In the genomic region with DNA sequence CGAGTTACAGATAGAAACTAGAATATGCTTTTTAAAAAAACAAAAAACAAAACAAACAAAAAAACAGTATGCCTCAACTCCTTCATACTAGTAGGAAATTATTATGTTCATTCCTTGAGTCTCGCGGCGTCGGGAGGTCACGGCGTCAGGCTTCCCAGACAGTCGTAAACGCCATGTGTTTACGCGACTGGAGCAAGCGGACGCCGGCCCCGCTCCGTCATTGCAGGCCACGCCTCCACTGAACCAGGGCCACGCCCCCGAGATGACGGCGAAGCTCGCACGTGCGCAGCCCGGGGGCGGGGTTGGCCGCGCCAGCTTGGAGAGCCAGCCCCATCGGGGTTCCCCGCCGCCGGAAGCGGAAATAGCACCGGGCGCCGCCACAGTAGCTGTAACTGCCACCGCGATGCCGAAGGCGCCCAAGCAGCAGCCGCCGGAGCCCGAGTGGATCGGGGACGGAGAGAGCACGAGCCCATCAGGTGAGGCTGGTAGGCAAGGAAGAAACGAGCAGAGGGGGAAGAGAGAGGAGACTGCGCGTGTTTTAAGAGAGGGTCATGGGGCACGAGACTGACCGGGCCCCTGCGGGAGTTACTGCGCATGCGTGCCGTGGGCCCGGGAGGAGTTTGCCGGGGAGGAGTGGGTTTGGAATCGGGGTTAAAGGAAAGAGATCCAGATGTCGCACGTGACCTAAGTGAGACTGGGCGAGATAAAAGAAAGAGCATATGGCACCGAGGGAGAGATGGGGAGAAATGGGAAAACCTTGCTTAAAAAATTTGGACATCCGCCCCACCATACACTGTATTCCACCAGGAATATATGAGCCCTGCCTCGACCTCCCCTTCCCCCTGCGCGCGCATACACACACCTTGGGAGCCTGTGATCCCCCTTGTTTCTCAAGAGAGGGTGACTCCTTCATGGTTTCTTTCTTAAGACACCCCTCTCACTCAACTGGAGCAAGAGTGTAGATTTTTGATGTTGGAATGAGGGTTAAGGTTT, we compare ENCODE assay signal across 1 cellular context.
TF ChIP-seq lines count a peak whose summit lies in the region.

A gene (plus strand): TSS at position 358 of the 993 bp plus-strand sequence. CDS start 46 bp downstream, at position 404.

TF ChIP-seq in K562, 482 proteins besides CTCF, POLR2A, EP300 and RAD21 (continued from another document and continues in another):
- TF ChIP-seq, protein P1, sequence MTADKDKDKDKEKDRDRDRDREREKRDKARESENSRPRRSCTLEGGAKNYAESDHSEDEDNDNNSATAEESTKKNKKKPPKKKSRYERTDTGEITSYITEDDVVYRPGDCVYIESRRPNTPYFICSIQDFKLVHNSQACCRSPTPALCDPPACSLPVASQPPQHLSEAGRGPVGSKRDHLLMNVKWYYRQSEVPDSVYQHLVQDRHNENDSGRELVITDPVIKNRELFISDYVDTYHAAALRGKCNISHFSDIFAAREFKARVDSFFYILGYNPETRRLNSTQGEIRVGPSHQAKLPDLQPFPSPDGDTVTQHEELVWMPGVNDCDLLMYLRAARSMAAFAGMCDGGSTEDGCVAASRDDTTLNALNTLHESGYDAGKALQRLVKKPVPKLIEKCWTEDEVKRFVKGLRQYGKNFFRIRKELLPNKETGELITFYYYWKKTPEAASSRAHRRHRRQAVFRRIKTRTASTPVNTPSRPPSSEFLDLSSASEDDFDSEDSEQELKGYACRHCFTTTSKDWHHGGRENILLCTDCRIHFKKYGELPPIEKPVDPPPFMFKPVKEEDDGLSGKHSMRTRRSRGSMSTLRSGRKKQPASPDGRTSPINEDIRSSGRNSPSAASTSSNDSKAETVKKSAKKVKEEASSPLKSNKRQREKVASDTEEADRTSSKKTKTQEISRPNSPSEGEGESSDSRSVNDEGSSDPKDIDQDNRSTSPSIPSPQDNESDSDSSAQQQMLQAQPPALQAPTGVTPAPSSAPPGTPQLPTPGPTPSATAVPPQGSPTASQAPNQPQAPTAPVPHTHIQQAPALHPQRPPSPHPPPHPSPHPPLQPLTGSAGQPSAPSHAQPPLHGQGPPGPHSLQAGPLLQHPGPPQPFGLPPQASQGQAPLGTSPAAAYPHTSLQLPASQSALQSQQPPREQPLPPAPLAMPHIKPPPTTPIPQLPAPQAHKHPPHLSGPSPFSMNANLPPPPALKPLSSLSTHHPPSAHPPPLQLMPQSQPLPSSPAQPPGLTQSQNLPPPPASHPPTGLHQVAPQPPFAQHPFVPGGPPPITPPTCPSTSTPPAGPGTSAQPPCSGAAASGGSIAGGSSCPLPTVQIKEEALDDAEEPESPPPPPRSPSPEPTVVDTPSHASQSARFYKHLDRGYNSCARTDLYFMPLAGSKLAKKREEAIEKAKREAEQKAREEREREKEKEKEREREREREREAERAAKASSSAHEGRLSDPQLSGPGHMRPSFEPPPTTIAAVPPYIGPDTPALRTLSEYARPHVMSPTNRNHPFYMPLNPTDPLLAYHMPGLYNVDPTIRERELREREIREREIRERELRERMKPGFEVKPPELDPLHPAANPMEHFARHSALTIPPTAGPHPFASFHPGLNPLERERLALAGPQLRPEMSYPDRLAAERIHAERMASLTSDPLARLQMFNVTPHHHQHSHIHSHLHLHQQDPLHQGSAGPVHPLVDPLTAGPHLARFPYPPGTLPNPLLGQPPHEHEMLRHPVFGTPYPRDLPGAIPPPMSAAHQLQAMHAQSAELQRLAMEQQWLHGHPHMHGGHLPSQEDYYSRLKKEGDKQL (CRISPR knock-in tag; IDR thresholded peaks at IDR 0.05; ENCODE audit: borderline replicate concordance), result no peak
- peak; percentile 99 for TF ChIP-seq PHF8 (IDR thresholded peaks at IDR 0.05; ENCODE audit: borderline replicate concordance, low read length)
- peak in 1 of 2 experiments; percentile 87; a peak in 1 of 4 replicates for TF ChIP-seq KDM4B (IDR thresholded peaks at IDR 0.05; ENCODE audit: borderline replicate concordance in 2 of 2, low read depth in 1 of 2)
- TF ChIP-seq, protein P2, sequence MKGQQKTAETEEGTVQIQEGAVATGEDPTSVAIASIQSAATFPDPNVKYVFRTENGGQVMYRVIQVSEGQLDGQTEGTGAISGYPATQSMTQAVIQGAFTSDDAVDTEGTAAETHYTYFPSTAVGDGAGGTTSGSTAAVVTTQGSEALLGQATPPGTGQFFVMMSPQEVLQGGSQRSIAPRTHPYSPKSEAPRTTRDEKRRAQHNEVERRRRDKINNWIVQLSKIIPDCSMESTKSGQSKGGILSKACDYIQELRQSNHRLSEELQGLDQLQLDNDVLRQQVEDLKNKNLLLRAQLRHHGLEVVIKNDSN (CRISPR knock-in tag; IDR thresholded peaks at IDR 0.05), result peak; percentile 81
- no peak for TF ChIP-seq ARHGAP35 (IDR thresholded peaks at IDR 0.05; ENCODE audit: partially characterized antibody)
- TF ChIP-seq ZNF551 (CRISPR knock-in tag; IDR thresholded peaks at IDR 0.05), result no peak
- TF ChIP-seq MEIS2 (IDR thresholded peaks at IDR 0.05; ENCODE audit: partially characterized antibody), result peak; percentile 83
- TF ChIP-seq BDP1 (IDR thresholded peaks at IDR 0.05; ENCODE audit: insufficient read depth, insufficient read length), result no peak
- peak; percentile 94 for TF ChIP-seq LEF1 (IDR thresholded peaks at IDR 0.05)
- TF ChIP-seq SIN3A (IDR thresholded peaks at IDR 0.05; ENCODE audit: borderline replicate concordance in 2 of 2, control insufficient read depth in 1 of 2, low read depth in 2 of 2, low read length in 2 of 2), result peak; percentile 89 to 95; a peak in 3 of 4 replicates
- TF ChIP-seq, protein P3, sequence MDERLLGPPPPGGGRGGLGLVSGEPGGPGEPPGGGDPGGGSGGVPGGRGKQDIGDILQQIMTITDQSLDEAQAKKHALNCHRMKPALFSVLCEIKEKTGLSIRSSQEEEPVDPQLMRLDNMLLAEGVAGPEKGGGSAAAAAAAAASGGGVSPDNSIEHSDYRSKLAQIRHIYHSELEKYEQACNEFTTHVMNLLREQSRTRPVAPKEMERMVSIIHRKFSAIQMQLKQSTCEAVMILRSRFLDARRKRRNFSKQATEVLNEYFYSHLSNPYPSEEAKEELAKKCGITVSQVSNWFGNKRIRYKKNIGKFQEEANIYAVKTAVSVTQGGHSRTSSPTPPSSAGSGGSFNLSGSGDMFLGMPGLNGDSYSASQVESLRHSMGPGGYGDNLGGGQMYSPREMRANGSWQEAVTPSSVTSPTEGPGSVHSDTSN (CRISPR knock-in tag; IDR thresholded peaks at IDR 0.05; ENCODE audit: low read depth), result no peak
- TF ChIP-seq, protein P3 (tag; conservative IDR thresholded peaks at IDR 0.05; ENCODE audit: low read depth), result no peak
- peak; percentile 90 for TF ChIP-seq FOXK1 (CRISPR knock-in tag; IDR thresholded peaks at IDR 0.05; ENCODE audit: borderline replicate concordance)
- TF ChIP-seq, protein P4, sequence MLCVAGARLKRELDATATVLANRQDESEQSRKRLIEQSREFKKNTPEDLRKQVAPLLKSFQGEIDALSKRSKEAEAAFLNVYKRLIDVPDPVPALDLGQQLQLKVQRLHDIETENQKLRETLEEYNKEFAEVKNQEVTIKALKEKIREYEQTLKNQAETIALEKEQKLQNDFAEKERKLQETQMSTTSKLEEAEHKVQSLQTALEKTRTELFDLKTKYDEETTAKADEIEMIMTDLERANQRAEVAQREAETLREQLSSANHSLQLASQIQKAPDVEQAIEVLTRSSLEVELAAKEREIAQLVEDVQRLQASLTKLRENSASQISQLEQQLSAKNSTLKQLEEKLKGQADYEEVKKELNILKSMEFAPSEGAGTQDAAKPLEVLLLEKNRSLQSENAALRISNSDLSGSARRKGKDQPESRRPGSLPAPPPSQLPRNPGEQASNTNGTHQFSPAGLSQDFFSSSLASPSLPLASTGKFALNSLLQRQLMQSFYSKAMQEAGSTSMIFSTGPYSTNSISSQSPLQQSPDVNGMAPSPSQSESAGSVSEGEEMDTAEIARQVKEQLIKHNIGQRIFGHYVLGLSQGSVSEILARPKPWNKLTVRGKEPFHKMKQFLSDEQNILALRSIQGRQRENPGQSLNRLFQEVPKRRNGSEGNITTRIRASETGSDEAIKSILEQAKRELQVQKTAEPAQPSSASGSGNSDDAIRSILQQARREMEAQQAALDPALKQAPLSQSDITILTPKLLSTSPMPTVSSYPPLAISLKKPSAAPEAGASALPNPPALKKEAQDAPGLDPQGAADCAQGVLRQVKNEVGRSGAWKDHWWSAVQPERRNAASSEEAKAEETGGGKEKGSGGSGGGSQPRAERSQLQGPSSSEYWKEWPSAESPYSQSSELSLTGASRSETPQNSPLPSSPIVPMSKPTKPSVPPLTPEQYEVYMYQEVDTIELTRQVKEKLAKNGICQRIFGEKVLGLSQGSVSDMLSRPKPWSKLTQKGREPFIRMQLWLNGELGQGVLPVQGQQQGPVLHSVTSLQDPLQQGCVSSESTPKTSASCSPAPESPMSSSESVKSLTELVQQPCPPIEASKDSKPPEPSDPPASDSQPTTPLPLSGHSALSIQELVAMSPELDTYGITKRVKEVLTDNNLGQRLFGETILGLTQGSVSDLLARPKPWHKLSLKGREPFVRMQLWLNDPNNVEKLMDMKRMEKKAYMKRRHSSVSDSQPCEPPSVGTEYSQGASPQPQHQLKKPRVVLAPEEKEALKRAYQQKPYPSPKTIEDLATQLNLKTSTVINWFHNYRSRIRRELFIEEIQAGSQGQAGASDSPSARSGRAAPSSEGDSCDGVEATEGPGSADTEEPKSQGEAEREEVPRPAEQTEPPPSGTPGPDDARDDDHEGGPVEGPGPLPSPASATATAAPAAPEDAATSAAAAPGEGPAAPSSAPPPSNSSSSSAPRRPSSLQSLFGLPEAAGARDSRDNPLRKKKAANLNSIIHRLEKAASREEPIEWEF (CRISPR knock-in tag; IDR thresholded peaks at IDR 0.05), result no peak
- peak; percentile 93 for TF ChIP-seq RBBP5 (IDR thresholded peaks at IDR 0.05; ENCODE audit: borderline replicate concordance, insufficient read depth, low read length, poor library complexity, severe bottlenecking)
- TF ChIP-seq PHB2 (IDR thresholded peaks at IDR 0.05; ENCODE audit: low read depth), result no peak; the same call in 1 of the 2 replicates
- TF ChIP-seq ZNF23 (CRISPR knock-in tag; IDR thresholded peaks at IDR 0.05), result 0 out of 2 replicates have a peak, but pooled peaks have one; percentile 56
- TF ChIP-seq NCOA2 (IDR thresholded peaks at IDR 0.05; ENCODE audit: partially characterized antibody in 2 of 2), result no peak
- no peak for TF ChIP-seq NEUROD1 (IDR thresholded peaks at IDR 0.05; ENCODE audit: borderline replicate concordance, low read depth, low read length, partially characterized antibody)
- TF ChIP-seq GABPB2 (CRISPR knock-in tag; conservative IDR thresholded peaks at IDR 0.05), result no peak
- no peak; the same call in 1 of the 2 replicates for TF ChIP-seq MTA2 (IDR thresholded peaks at IDR 0.05; ENCODE audit: low read depth)
- peak; percentile 100 for TF ChIP-seq HNRNPLL (IDR thresholded peaks at IDR 0.05; ENCODE audit: low read depth, low read length, poor library complexity, severe bottlenecking)
- TF ChIP-seq, protein P5, sequence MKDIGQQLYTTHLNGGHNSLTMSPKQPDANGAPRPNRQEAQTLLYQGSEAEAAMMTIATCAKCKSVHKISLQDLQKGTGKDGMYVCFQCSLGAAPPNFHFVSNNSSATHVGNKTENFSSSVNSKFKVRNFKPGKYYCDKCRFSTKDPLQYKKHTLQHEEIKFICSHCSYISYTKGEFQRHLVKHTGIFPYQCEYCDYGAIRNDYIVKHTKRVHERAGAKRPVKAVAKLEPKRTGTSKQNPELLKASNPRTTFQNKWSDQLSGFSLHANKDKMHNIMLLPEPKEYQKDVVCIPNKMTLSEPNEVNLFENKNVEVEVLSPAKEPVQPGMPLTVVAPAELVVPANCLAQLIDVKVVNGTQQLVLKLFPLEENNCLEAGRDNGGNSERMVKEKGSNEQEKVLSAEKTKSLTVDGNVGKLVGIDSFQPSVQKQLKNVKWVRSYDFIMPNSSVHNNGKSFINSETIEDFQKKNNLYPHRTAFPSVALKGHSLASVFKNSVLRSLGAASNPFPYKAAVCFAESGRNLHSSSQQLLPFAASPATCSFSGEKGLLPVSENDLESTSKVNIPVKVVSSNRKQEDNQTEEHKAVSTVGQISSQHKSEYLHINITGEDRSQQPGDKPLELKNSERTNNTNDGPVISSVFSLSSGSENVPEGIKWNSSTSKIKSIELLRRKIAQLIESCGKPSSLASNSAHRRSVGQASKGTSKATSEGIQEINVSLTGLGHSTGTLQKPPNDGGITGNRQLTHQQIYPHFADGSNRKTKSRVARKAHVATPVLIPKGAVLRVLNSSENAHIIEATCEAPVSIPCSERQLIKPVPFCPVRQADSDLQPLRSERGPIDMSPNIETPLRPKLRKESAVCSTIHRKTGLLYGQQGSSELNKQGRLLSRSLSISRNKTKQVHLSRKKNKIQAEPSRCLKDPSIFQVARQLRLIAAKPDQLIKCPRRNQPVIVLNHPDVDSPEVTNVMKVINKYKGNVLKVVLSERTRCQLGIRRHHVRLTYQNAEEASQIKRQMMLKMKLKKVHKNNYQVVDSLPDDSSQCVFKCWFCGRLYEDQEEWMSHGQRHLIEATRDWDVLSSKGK (CRISPR knock-in tag; IDR thresholded peaks at IDR 0.05), result no peak
- TF ChIP-seq CREM (IDR thresholded peaks at IDR 0.05; ENCODE audit: low read depth), result peak; percentile 98
- TF ChIP-seq RFX1 (IDR thresholded peaks at IDR 0.05), result no peak
- TF ChIP-seq RHOXF2B (CRISPR knock-in tag; conservative IDR thresholded peaks at IDR 0.05), result no peak
- peak in 1 of 2 experiments; percentile 12; a peak in 1 of 4 replicates for TF ChIP-seq ARNT (IDR thresholded peaks at IDR 0.05)
- TF ChIP-seq, protein P6, sequence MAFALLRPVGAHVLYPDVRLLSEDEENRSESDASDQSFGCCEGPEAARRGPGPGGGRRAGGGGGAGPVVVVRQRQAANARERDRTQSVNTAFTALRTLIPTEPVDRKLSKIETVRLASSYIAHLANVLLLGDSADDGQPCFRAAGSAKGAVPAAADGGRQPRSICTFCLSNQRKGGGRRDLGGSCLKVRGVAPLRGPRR (CRISPR knock-in tag; IDR thresholded peaks at IDR 0.05), result no peak
- no peak for TF ChIP-seq ZNF57 (CRISPR knock-in tag; IDR thresholded peaks at IDR 0.05)
- peak; percentile 98 for TF ChIP-seq HMGN3 (IDR thresholded peaks at IDR 0.05; ENCODE audit: borderline replicate concordance, extremely low read depth, insufficient read length, low read depth, low read length)
- peak; percentile 63 for TF ChIP-seq ZNF12 (CRISPR knock-in tag; IDR thresholded peaks at IDR 0.05)
- TF ChIP-seq, protein P7, sequence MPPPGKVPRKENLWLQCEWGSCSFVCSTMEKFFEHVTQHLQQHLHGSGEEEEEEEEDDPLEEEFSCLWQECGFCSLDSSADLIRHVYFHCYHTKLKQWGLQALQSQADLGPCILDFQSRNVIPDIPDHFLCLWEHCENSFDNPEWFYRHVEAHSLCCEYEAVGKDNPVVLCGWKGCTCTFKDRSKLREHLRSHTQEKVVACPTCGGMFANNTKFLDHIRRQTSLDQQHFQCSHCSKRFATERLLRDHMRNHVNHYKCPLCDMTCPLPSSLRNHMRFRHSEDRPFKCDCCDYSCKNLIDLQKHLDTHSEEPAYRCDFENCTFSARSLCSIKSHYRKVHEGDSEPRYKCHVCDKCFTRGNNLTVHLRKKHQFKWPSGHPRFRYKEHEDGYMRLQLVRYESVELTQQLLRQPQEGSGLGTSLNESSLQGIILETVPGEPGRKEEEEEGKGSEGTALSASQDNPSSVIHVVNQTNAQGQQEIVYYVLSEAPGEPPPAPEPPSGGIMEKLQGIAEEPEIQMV (tag; conservative IDR thresholded peaks at IDR 0.05; ENCODE audit: low read depth), result peak; percentile 62; the same call in 1 of the 2 replicates
